Comparison of ENCODE assay signal across 8 cellular contexts in the genomic region with DNA sequence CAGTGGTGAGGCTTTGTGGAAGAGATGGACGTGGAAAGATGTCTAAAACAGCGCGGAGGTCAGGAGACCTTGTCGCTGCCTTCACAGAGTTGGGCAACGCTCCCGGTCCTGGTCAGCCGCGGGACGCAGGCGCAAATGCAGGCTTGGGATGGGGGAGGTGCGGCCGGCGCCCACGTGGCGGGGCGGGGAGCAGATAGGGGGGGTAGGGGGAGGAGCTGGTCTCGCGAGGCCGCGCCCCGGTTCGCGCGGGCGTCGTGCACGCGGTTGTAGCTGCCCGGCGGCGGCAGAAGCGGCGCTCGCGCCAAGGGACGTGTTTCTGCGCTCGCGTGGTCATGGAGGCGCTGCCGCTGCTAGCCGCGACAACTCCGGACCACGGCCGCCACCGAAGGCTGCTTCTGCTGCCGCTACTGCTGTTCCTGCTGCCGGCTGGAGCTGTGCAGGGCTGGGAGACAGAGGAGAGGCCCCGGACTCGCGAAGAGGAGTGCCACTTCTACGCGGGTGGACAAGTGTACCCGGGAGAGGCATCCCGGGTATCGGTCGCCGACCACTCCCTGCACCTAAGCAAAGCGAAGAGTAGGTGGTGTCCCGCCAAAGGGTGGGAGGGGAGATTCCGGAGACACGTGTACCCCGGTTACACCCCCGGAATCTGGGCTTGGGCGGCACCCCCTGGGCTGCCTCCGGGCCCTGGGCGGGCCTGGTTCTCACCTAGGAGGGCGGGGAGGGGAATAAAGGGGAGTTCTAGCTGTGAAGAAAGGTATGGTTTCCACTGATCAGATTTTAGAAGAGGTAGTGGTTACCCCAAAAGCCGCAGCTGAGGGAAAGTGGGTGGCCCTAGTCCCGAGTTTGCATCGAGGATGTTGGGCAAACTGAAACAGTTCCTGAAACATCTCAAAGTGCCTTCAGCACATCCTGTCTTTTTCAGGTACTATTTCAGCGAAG. TPM values are rescaled to one million over a fixed set of nuclear protein-coding genes. Genes with fewer than 3 reads are reported as not detected.
DNase-seq lines count a peak whose midpoint lies in the region; ATAC-seq, FAIRE-seq and TF ChIP-seq lines count a peak whose summit lies in the region.

Gene PRDX4 (plus strand): TSS at position 255 of the 939 bp plus-strand sequence. CDS start 78 bp downstream, at position 333.

- H3K36me3 ChIP-seq in pancreas = no peaks in the 10 kb centered on the region
- H3K36me3 ChIP-seq in thyroid gland = no peaks in the 10 kb centered on the region

- TF ChIP-seq POLR2A in thyroid gland (IDR thresholded peaks at IDR 0.05) = peak in 1 of 2 donors; percentile 68

- no peaks in the 10 kb centered on the region for H3K9me3 ChIP-seq in pancreas
- no peaks in the 10 kb centered on the region for H3K9me3 ChIP-seq in thyroid gland

- peak within 1 kb of the TSS; percentile 88 for H3K4me3 Mint-ChIP-seq in activated naive CD8-positive, alpha-beta T cell treated with anti-CD3 and anti-CD28 coated beads for 36 hours

- DNase-seq in NCI-H1048 (lab: John Stamatoyannopoulos, UW) (peak; percentile 60), SKM-1 treated with dmso at 0.1 percent for 144 hours (lab: John Stamatoyannopoulos, UW; ENCODE audit: unreplicated experiment) (peak; percentile 67), Right ventricle myocardium inferior (ENCODE audit: missing footprints) (peak; percentile 95), pancreas (peak; percentile 86 to 95 (median 91)), thyroid gland (peak; percentile 85 to 89)
- peak; percentile 82 for DNase-seq in activated naive CD8-positive, alpha-beta T cell treated with anti-CD3 and anti-CD28 coated beads for 36 hours

- intact Hi-C loops in Right ventricle myocardium inferior (cut with DNase I) = loop anchor here (1.0 kb wide), 1 partner anchor 240 kb away; the partner anchor contains the start of gene APOO
- intact Hi-C loops in pancreas (cut with DNase I) = no loop called here
- intact Hi-C loops in thyroid gland (cut with DNase I) = no loop called here

- H3K4me1 ChIP-seq in pancreas = peaks cover 0 to 3% (median 0%) of the 10 kb centered on the region in 3 donors
- H3K4me1 ChIP-seq in thyroid gland = no peaks in the 10 kb centered on the region

- peaks cover 9% of the 10 kb centered on the region for H3K36me3 Mint-ChIP-seq in activated naive CD8-positive, alpha-beta T cell treated with anti-CD3 and anti-CD28 coated beads for 36 hours

- H3K27ac Mint-ChIP-seq in activated naive CD8-positive, alpha-beta T cell treated with anti-CD3 and anti-CD28 coated beads for 36 hours = peak within 1 kb of the TSS; percentile 92

- H3K27me3 ChIP-seq in pancreas = no peaks in the 10 kb centered on the region
- H3K27me3 ChIP-seq in thyroid gland = no peaks in the 10 kb centered on the region

- peaks cover 15% of the 10 kb centered on the region for H3K4me1 Mint-ChIP-seq in activated naive CD8-positive, alpha-beta T cell treated with anti-CD3 and anti-CD28 coated beads for 36 hours

- H3K4me3 ChIP-seq in GM08714 (ENCODE audit: low read length) = peak within 1 kb of the TSS; percentile 76
- H3K4me3 ChIP-seq in pancreas = peak within 1 kb of the TSS; percentile 24 to 65 (median 38)
- peak within 1 kb of the TSS in 2 of 3 donors; percentile 37 to 49 for H3K4me3 ChIP-seq in thyroid gland (replicated peaks in 1 of 3)

- ATAC-seq in HG02571 (IDR thresholded peaks at IDR 0.05; ENCODE audit: unreplicated experiment) (peak; percentile 60), Right ventricle myocardium inferior (peak; percentile 99), pancreas (peak; percentile 95 to 98 (median 96))

- no peaks in the 10 kb centered on the region for H3K9me3 Mint-ChIP-seq in activated naive CD8-positive, alpha-beta T cell treated with anti-CD3 and anti-CD28 coated beads for 36 hours

- 0 to 20% methylated on average over 71 to 73 of the region's 73 CpGs for WGBS in pancreas, 2 donors
- WGBS in thyroid gland, 2 donors = 0% methylated on average over 7 to 24 of the region's 73 CpGs

- H3K27ac ChIP-seq in pancreas (peak within 1 kb of the TSS; percentile 65 to 85 (median 75)), thyroid gland (peak within 1 kb of the TSS; percentile 10 to 71 (median 71))

- H3K27me3 Mint-ChIP-seq in activated naive CD8-positive, alpha-beta T cell treated with anti-CD3 and anti-CD28 coated beads for 36 hours = no peaks in the 10 kb centered on the region

- TF ChIP-seq CTCF in pancreas (IDR thresholded peaks at IDR 0.05) = no peak
- TF ChIP-seq CTCF in thyroid gland (IDR thresholded peaks at IDR 0.05) = no peak

- FAIRE-seq in pancreas (lab: Jason Lieb, UNC) = no peak

RNA-seq across cellular contexts. Expression of gene PRDX4, which starts in this region (rescaled TPM):
- 10 to 100 TPM; 46.6 to 46.9 TPM for total RNA-seq in activated naive CD8-positive, alpha-beta T cell treated with anti-CD3 and anti-CD28 coated beads for 36 hours
- 46.9 TPM for total RNA-seq in Right ventricle myocardium inferior
- total RNA-seq in pancreas = 100 to 1,000 TPM; 128 to 222 (median 179) TPM
- polyA plus RNA-seq in pancreas = 100 to 1,000 TPM in 1 of 2 donors, 10 to 100 TPM in 1; 48.4 to 119 TPM
- total RNA-seq in thyroid gland = 100 to 1,000 TPM in 2 of 4 donors, 10 to 100 TPM in 2; 64.5 to 146 (median 109) TPM

Comparison
In these comparisons a context has a peak if more than half of its experiments do, and no peak if none do; other contexts are left out.
1. Peak in every context shown above with its lines: DNase-seq, ATAC-seq, H3K4me3 ChIP-seq and H3K27ac ChIP-seq.